11 cellular contexts compared by ENCODE assay signal in the genomic region with DNA sequence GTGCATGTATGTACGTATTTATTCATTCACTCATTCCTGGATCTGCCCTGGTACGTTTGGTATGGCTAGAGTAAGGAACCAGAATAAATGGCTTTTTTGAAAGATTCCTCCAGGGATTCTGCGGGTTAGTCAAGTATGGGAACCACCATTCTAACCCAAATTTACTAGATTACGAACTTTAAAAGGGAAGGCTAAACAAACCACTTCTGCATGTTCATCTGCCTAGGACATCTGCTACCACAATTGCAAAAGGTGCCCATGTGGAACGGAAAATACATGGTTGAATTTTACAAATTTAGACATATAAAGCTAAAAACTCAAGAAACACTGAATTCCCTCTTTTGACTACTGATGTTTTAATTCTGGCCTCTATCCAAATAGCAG. TPM values are rescaled to one million over a fixed set of nuclear protein-coding genes. Genes with fewer than 3 reads are reported as not detected.
DNase-seq lines count a peak whose midpoint lies in the region; ATAC-seq, FAIRE-seq and TF ChIP-seq lines count a peak whose summit lies in the region.
"Had no signal": no experiment of that assay in that cellular context is flagged by ENCODE, and none has a peak within 500 bp of the region (broad histone marks: within the 10 kb centered on the region; RNA-seq: fewer than 3 reads in every experiment).

No MANE protein-coding gene starts in this region.

- H2AFZ ChIP-seq in Loucy (ENCODE audit: low read length) (no peak overlapping the region), smooth muscle cell (ENCODE audit: low read depth) (no peak overlapping the region)
- H2AFZ ChIP-seq: GM23338 had no signal

- H3K79me2 ChIP-seq in Loucy (ENCODE audit: insufficient read depth, low read length) (peaks cover 91% of the 10 kb centered on the region), smooth muscle cell (ENCODE audit: low read depth) (peaks cover 69% of the 10 kb centered on the region)

- peaks cover 71% of the 10 kb centered on the region for H3K4me1 Mint-ChIP-seq in T-helper 2 cell treated with Interferon-gamma antibody and Interleukin-4, amounts not matched to agents 5 μg/mL and 100 μg/mL, for 36 hours (ENCODE audit: low read depth)
- peaks cover 56% of the 10 kb centered on the region for H3K4me1 Mint-ChIP-seq in activated naive CD8-positive, alpha-beta T cell treated with anti-CD3 and anti-CD28 coated beads, Interleukin-2, amount 10 ng/mL, durations not matched to agents 7 days and 5 days

- H3F3A ChIP-seq in Loucy (ENCODE audit: low read depth) (peaks cover 5% of the 10 kb centered on the region; the same call in 1 of the 2 replicates), smooth muscle cell (ENCODE audit: low read depth) (no peaks in the 10 kb centered on the region)

- H3K4me1 ChIP-seq in Loucy (ENCODE audit: insufficient read depth, low read length, poor library complexity, severe bottlenecking) (peaks cover 40% of the 10 kb centered on the region), smooth muscle cell (ENCODE audit: low read depth) (peaks cover 18% of the 10 kb centered on the region), kidney (ENCODE audit: control insufficient read depth in 1 of 2, insufficient read depth in 1 of 2, low read depth in 1 of 2, low read length in 2 of 2) (peaks cover 3 to 10% of the 10 kb centered on the region in 2 donors)

- H3K36me3 ChIP-seq in Loucy (ENCODE audit: insufficient read depth, low read length) (no peaks in the 10 kb centered on the region), smooth muscle cell (ENCODE audit: low read depth) (no peaks in the 10 kb centered on the region), kidney (ENCODE audit: control insufficient read depth in 1 of 2, insufficient read depth in 2 of 2, low read length in 2 of 2) (no peaks in the 10 kb centered on the region)

- no peak for ATAC-seq in activated naive CD8-positive, alpha-beta T cell treated with anti-CD3 and anti-CD28 coated beads, Interleukin-2, amount 10 ng/mL, durations not matched to agents 7 days and 5 days (ENCODE audit: low read depth)
- no peak for ATAC-seq in HG02571 (IDR thresholded peaks at IDR 0.05; ENCODE audit: unreplicated experiment)
- no peak for ATAC-seq in GM21526 (IDR thresholded peaks at IDR 0.05; ENCODE audit: low FRiP score, unreplicated experiment)
- ATAC-seq: GM23338 had no signal

- peak overlapping the region; percentile 18 for H3K9ac ChIP-seq in Loucy (ENCODE audit: low read depth, low read length, poor library complexity, severe bottlenecking)
- no peak overlapping the region for H3K9ac ChIP-seq in smooth muscle cell (ENCODE audit: low read depth)
- H3K9ac ChIP-seq in kidney (ENCODE audit: low read length in 2 of 2), result peak overlapping the region in 1 of 2 donors; percentile 24

- H3K27ac ChIP-seq in smooth muscle cell (ENCODE audit: low read depth) (peak overlapping the region; percentile 63), kidney (ENCODE audit: low read depth in 2 of 2, low read length in 2 of 2) (peak overlapping the region in 1 of 2 donors; percentile 28)

- intact Hi-C loops in kidney (cut with DNase I), result no loop called here

- peak overlapping the region; percentile 79 for H3K4me3 Mint-ChIP-seq in T-helper 2 cell treated with Interferon-gamma antibody and Interleukin-4, amounts not matched to agents 5 μg/mL and 100 μg/mL, for 36 hours
- H3K4me3 Mint-ChIP-seq in activated naive CD8-positive, alpha-beta T cell treated with anti-CD3 and anti-CD28 coated beads, Interleukin-2, amount 10 ng/mL, durations not matched to agents 7 days and 5 days, result peak overlapping the region; percentile 64
- H3K4me3 Mint-ChIP-seq: GM23338 had no signal

- peaks cover 35% of the 10 kb centered on the region for H3K36me3 Mint-ChIP-seq in T-helper 2 cell treated with Interferon-gamma antibody and Interleukin-4, amounts not matched to agents 5 μg/mL and 100 μg/mL, for 36 hours (ENCODE audit: low read depth)
- peaks cover 10% of the 10 kb centered on the region for H3K36me3 Mint-ChIP-seq in activated naive CD8-positive, alpha-beta T cell treated with anti-CD3 and anti-CD28 coated beads, Interleukin-2, amount 10 ng/mL, durations not matched to agents 7 days and 5 days

- no peaks in the 10 kb centered on the region for H3K9me3 Mint-ChIP-seq in T-helper 2 cell treated with Interferon-gamma antibody and Interleukin-4, amounts not matched to agents 5 μg/mL and 100 μg/mL, for 36 hours
- no peaks in the 10 kb centered on the region for H3K9me3 Mint-ChIP-seq in activated naive CD8-positive, alpha-beta T cell treated with anti-CD3 and anti-CD28 coated beads, Interleukin-2, amount 10 ng/mL, durations not matched to agents 7 days and 5 days
- H3K9me3 Mint-ChIP-seq: GM23338 had no signal

- POLR2A ChIA-PET in activated naive CD8-positive, alpha-beta T cell treated with anti-CD3 and anti-CD28 coated beads, Interleukin-2, amount 10 ng/mL, durations not matched to agents 7 days and 5 days (lab: Charles Lee), result interaction anchor here (1.0 to 2.7 kb wide), 5 partner anchors 9 to 20 kb away, joined by 3 to 20 read pairs (median 7); no protein-coding TSS in a partner anchor

- H3K4me3 ChIP-seq in Loucy (ENCODE audit: low read length, poor library complexity, severe bottlenecking), result peak overlapping the region; percentile 66
- H3K4me3 ChIP-seq in smooth muscle cell, result no peak overlapping the region
- no peak overlapping the region for H3K4me3 ChIP-seq in kidney (ENCODE audit: low read length in 2 of 2)
- H3K4me3 ChIP-seq: GM23338 had no signal

- H3K9me3 ChIP-seq in Loucy (ENCODE audit: insufficient read depth, low read depth, low read length) (no peaks in the 10 kb centered on the region), smooth muscle cell (replicated peaks; ENCODE audit: low read depth) (no peaks in the 10 kb centered on the region), kidney (ENCODE audit: control insufficient read depth in 1 of 2, low read length in 2 of 2) (no peaks in the 10 kb centered on the region)

- no peaks in the 10 kb centered on the region for H3K9me2 ChIP-seq in Loucy (replicated peaks; ENCODE audit: low read depth, low read length)

- H3K27me3 Mint-ChIP-seq in T-helper 2 cell treated with Interferon-gamma antibody and Interleukin-4, amounts not matched to agents 5 μg/mL and 100 μg/mL, for 36 hours (ENCODE audit: low read depth), result no peaks in the 10 kb centered on the region
- H3K27me3 Mint-ChIP-seq in activated naive CD8-positive, alpha-beta T cell treated with anti-CD3 and anti-CD28 coated beads, Interleukin-2, amount 10 ng/mL, durations not matched to agents 7 days and 5 days, result no peaks in the 10 kb centered on the region

- TF ChIP-seq CTCF in Loucy (conservative IDR thresholded peaks at IDR 0.05; ENCODE audit: low read length) (no peak), smooth muscle cell (IDR thresholded peaks at IDR 0.05; ENCODE audit: borderline replicate concordance, insufficient read depth, poor library complexity, severe bottlenecking) (no peak), kidney (IDR thresholded peaks at IDR 0.05; ENCODE audit: borderline replicate concordance, extremely low read depth, insufficient read depth) (no peak)

- DNase-seq in T-helper 2 cell treated with Interferon-gamma antibody and Interleukin-4, amounts not matched to agents 5 μg/mL and 100 μg/mL, for 36 hours (ENCODE audit: low spot score), result no peak
- DNase-seq in T-helper 2 cell (no peak), smooth muscle cell (lab: John Stamatoyannopoulos, UW; ENCODE audit: unreplicated experiment) (no peak), kidney (no peak)
- DNase-seq in activated naive CD8-positive, alpha-beta T cell treated with anti-CD3 and anti-CD28 coated beads, Interleukin-2, amount 10 ng/mL, durations not matched to agents 7 days and 5 days, result no peak
- DNase-seq: ACHN, mesendoderm had no signal

- H3K4me2 ChIP-seq in Loucy (ENCODE audit: low read depth, low read length, poor library complexity, severe bottlenecking), result peak overlapping the region; percentile 85
- H3K4me2 ChIP-seq in smooth muscle cell, result peak overlapping the region; percentile 24
- H3K4me2 ChIP-seq: GM23338 had no signal

- peak overlapping the region; percentile 91 for H3K27ac Mint-ChIP-seq in T-helper 2 cell treated with Interferon-gamma antibody and Interleukin-4, amounts not matched to agents 5 μg/mL and 100 μg/mL, for 36 hours
- H3K27ac Mint-ChIP-seq in activated naive CD8-positive, alpha-beta T cell treated with anti-CD3 and anti-CD28 coated beads, Interleukin-2, amount 10 ng/mL, durations not matched to agents 7 days and 5 days, result peak overlapping the region; percentile 86
- H3K27ac Mint-ChIP-seq: GM23338 had no signal

- WGBS in smooth muscle cell (ENCODE audit: low lambda C conversion rate), result 95% methylated on average over 5 of the region's 5 CpGs

- FAIRE-seq in kidney (lab: Jason Lieb, UNC), result no peak

- H4K20me1 ChIP-seq in Loucy (ENCODE audit: insufficient read depth, low read length, poor library complexity, severe bottlenecking) (peaks cover 12% of the 10 kb centered on the region), smooth muscle cell (ENCODE audit: low read depth) (peaks cover 73% of the 10 kb centered on the region)

- no peaks in the 10 kb centered on the region for H3K27me3 ChIP-seq in Loucy (ENCODE audit: insufficient read depth, low read length, poor library complexity, severe bottlenecking)
- H3K27me3 ChIP-seq in smooth muscle cell (ENCODE audit: low read depth), result no peaks in the 10 kb centered on the region

RNA-seq across cellular contexts. Expression of a gene that starts 22.1 kb away (rescaled TPM):
- 100 to 1,000 TPM; 180 to 200 TPM for total RNA-seq in activated naive CD8-positive, alpha-beta T cell treated with anti-CD3 and anti-CD28 coated beads, Interleukin-2, amount 10 ng/mL, durations not matched to agents 7 days and 5 days
- total RNA-seq in smooth muscle cell (17.4 and 19.3 TPM in 2 replicates), kidney (59.7 TPM)
- polyA plus RNA-seq in smooth muscle cell (14.1 and 26.9 TPM in 2 replicates), kidney (ENCODE audit: insufficient read depth, low read depth, low replicate concordance) (25.3 TPM)
